12 cellular contexts compared by ENCODE assay signal in genomic region chr1:202189919-202190715, GRCh38. TPM values are rescaled to one million over a fixed set of nuclear protein-coding genes. Genes with fewer than 3 reads are reported as not detected.
DNase-seq lines count a peak whose midpoint lies in the region; ATAC-seq, FAIRE-seq and TF ChIP-seq lines count a peak whose summit lies in the region.
"Had no signal": no experiment of that assay in that cellular context is flagged by ENCODE, and none has a peak within 500 bp of the region (broad histone marks: within the 10 kb centered on the region; RNA-seq: fewer than 3 reads in every experiment).

No MANE protein-coding gene starts in this region.

- peaks cover 10% of the 10 kb centered on the region for H3K4me1 Mint-ChIP-seq in neural crest cell
- peaks cover 0 to 4% (median 2%) of the 10 kb centered on the region in 3 donors for H3K4me1 Mint-ChIP-seq in T-cell

- H3K9me3 Mint-ChIP-seq in neural crest cell = no peaks in the 10 kb centered on the region
- H3K9me3 Mint-ChIP-seq in T-cell = no peaks in the 10 kb centered on the region

- CTCF ChIA-PET in T-cell (lab: Charles Lee) = interaction anchor here (0.6 to 1.6 kb wide), 7 partner anchors 10 to 529 kb away, joined by 3 to 8 read pairs (median 4); partner anchors contain the start of gene PTPN7 (in 1 of the 2)

- POLR2A ChIA-PET in T-cell (lab: Charles Lee) = no interaction called here

- WGBS in psoas muscle, 3 donors = 76 to 84% (median 77%) methylated on average over 7 of the region's 7 CpGs

- H3K36me3 Mint-ChIP-seq in neural crest cell (ENCODE audit: low read depth) (no peaks in the 10 kb centered on the region), T-cell (no peaks in the 10 kb centered on the region)

- no peak overlapping the region for H3K4me3 Mint-ChIP-seq in neural crest cell
- H3K4me3 Mint-ChIP-seq in T-cell = no peak overlapping the region

- peaks cover 27% of the 10 kb centered on the region for H3K27me3 Mint-ChIP-seq in neural crest cell (ENCODE audit: low read depth)
- H3K27me3 Mint-ChIP-seq in T-cell = peaks cover 14 to 25% of the 10 kb centered on the region in 2 donors

- peak; percentile 33 for DNase-seq in ELF-1 (ENCODE audit: low read depth, low spot score)
- peak; percentile 20 for DNase-seq in RCC 7860 (ENCODE audit: low spot score)
- no peak for DNase-seq in fibroblast of pulmonary artery (ENCODE audit: low read depth)
- no peak for DNase-seq in neural crest cell (ENCODE audit: low read depth, low spot score)
- DNase-seq in ecto neural progenitor cell (ENCODE audit: low spot score) = no peak
- DNase-seq in psoas muscle = no peak
- no peak for DNase-seq in T-cell
- DNase-seq: activated CD8-positive, alpha-beta memory T cell treated with anti-CD3 and anti-CD28 coated beads, Interleukin-2, amount 50 U/mL, for 48 hours had no signal

- no peaks in the 10 kb centered on the region for H3K4me1 ChIP-seq in psoas muscle

- TF ChIP-seq CTCF in fibroblast of pulmonary artery (IDR thresholded peaks at IDR 0.05; ENCODE audit: low read length, missing control alignments) (peak; percentile 22), neural crest cell (conservative IDR thresholded peaks at IDR 0.05) (peak; percentile 26), psoas muscle (IDR thresholded peaks at IDR 0.05) (no peak)

- H3K4me3 ChIP-seq in fibroblast of pulmonary artery (replicated peaks; ENCODE audit: low read depth, low read length) = no peak overlapping the region
- no peak overlapping the region for H3K4me3 ChIP-seq in psoas muscle
- H3K4me3 ChIP-seq: right atrium auricular region, suprapubic skin had no signal

- H3K36me3 ChIP-seq in psoas muscle (ENCODE audit: insufficient read depth in 1 of 2, low read depth in 1 of 2) = no peaks in the 10 kb centered on the region
- H3K36me3 ChIP-seq: right atrium auricular region, suprapubic skin had no signal

- ATAC-seq in psoas muscle = no peak
- ATAC-seq in T-cell (replicated peaks in 1 of 4) = no peak

- H3K27me3 ChIP-seq in psoas muscle (ENCODE audit: insufficient read depth in 3 of 3, low read length in 2 of 3) = peaks cover 0 to 16% (median 0%) of the 10 kb centered on the region in 3 donors
- H3K27me3 ChIP-seq: right atrium auricular region had no signal

- no peak overlapping the region for H3K27ac Mint-ChIP-seq in neural crest cell (ENCODE audit: unreplicated experiment)
- no peak overlapping the region for H3K27ac Mint-ChIP-seq in T-cell

- intact Hi-C loops in psoas muscle (cut with DNase I) = loop anchor here (1.0 to 2.0 kb wide), 3 partner anchors 125 to 529 kb away; no protein-coding TSS in a partner anchor

- no peak overlapping the region for H3K27ac ChIP-seq in psoas muscle
- H3K27ac ChIP-seq: right atrium auricular region, suprapubic skin had no signal

- no peak for FAIRE-seq in RCC 7860 (lab: Jason Lieb, UNC)
- FAIRE-seq: D721Med, TTC549 had no signal

- no peaks in the 10 kb centered on the region for H3K9me3 ChIP-seq in psoas muscle
- H3K9me3 ChIP-seq: right atrium auricular region, suprapubic skin had no signal

RNA-seq across cellular contexts. Expression of gene LGR6, which starts 3.5 kb away (rescaled TPM):
- total RNA-seq in neural crest cell (0.16 and 0.91 TPM in 2 replicates), psoas muscle (under 1 TPM in 1 of 4 donors, not detected in 3; 0.19 TPM), T-cell (10 to 100 TPM in 1 of 5 donors, 1 to 10 TPM in 3, under 1 TPM in 1; 0.58 to 13.1 (median 1.8) TPM)
- under 1 TPM; 0.12 to 0.20 (median 0.13) TPM for polyA plus RNA-seq in psoas muscle

RNA-seq across cellular contexts. Expression of gene PTPN7, which starts 29.7 kb away (rescaled TPM):
- not detected in 2 replicates for total RNA-seq in neural crest cell
- 1 to 10 TPM in 1 of 4 donors, under 1 TPM in 3; 0.32 to 1.0 (median 0.45) TPM for total RNA-seq in psoas muscle
- polyA plus RNA-seq in psoas muscle = under 1 TPM; 0.10 to 0.17 (median 0.13) TPM
- 100 to 1,000 TPM in 1 of 5 donors, 10 to 100 TPM in 4; 67.1 to 124 (median 71.7) TPM for total RNA-seq in T-cell

RNA-seq across cellular contexts. Expression of gene ARL8A, which starts 45.6 kb away (rescaled TPM):
- total RNA-seq in neural crest cell = 50.9 and 57.3 TPM in 2 replicates
- 10 to 100 TPM; 53.1 to 70.6 (median 62.3) TPM for total RNA-seq in psoas muscle
- 10 to 100 TPM; 26.6 to 34.0 (median 26.6) TPM for polyA plus RNA-seq in psoas muscle
- total RNA-seq in T-cell = 10 to 100 TPM; 37.8 to 70.2 (median 50.9) TPM

Comparison
In these comparisons a context has a peak if more than half of its experiments do, and no peak if none do; other contexts are left out.
1. DNase-seq: peak in ELF-1 (single experiment) and RCC 7860 (single experiment); none in fibroblast of pulmonary artery (single experiment), neural crest cell (single experiment), ecto neural progenitor cell (single experiment), psoas muscle (0 of 2) and T-cell (0 of 34).
2. RNA of gene PTPN7, which starts 29.7 kb away (total RNA-seq): 67.1 to 124 TPM in T-cell; 0.32 to 1.0 TPM in psoas muscle and not detected in neural crest cell; every median in the first group is over 10 times any median in the second.